8 cellular contexts compared by ENCODE assay signal in the genomic region with DNA sequence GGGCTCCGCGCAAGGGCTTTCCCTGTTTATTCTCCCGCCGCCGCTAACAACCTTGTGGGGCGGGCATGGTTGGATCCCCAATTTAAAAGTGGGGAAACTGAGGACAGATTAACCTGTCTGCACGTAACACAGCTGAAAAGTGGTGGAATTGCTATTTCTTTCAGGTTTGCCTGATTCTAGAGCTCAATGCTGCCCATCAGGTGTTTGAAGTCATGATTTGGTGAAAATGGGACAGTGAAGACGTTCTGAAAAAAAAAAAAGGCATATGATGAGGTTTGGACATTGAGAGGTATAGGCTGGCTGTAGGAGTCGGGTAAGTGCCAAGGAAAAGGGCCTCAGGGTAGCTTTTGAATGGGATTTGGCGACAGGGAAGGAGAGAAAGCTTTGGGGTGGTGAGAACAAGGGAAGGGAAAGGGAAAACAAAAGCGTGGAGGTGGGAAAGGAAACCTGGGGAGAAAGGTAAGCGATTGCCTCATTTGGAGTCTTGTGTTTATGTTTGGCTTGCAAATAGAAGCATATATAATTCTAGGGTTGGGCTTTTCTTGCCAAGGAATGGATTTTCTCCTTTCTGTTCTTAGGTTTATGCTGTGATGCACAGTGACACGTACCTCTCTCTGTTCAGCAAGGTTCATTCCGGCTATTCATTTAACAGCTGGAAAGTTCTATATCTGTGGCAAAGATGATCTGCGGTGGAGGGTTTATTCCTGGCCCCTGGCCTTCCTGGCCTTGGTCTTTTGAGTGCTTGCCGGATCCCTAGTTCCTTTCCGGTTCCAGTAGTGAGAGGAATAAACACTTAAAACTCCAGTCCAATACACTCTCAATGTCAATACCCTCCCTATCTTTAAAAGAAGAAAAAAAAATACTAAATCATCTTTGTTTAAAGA. TPM values are rescaled to one million over a fixed set of nuclear protein-coding genes. Genes with fewer than 3 reads are reported as not detected.
DNase-seq lines count a peak whose midpoint lies in the region; ATAC-seq and TF ChIP-seq lines count a peak whose summit lies in the region.

No MANE protein-coding gene starts in this region.

- H3K36me3 ChIP-seq in smooth muscle cell (ENCODE audit: low read depth) = no peaks in the 10 kb centered on the region

- no peaks in the 10 kb centered on the region for H3K27me3 ChIP-seq in smooth muscle cell (ENCODE audit: low read depth)

- H3K27ac Mint-ChIP-seq in T-helper 17 cell (peak overlapping the region; percentile 98), glutamatergic neuron (ENCODE audit: unreplicated experiment) (peak overlapping the region; percentile 85)

- no peaks in the 10 kb centered on the region for H3K27me3 Mint-ChIP-seq in T-helper 17 cell
- H3K27me3 Mint-ChIP-seq in glutamatergic neuron (ENCODE audit: unreplicated experiment) = peaks cover 10% of the 10 kb centered on the region

- peak overlapping the region; percentile 56 for H2AFZ ChIP-seq in smooth muscle cell (ENCODE audit: low read depth)

- peaks cover 30% of the 10 kb centered on the region for H3K4me1 ChIP-seq in smooth muscle cell (ENCODE audit: low read depth)

- H3K9me3 ChIP-seq in T-helper 17 cell (ENCODE audit: control insufficient read depth, low read length, poor library complexity, severe bottlenecking) (no peaks in the 10 kb centered on the region), smooth muscle cell (replicated peaks; ENCODE audit: low read depth) (no peaks in the 10 kb centered on the region)

- H3K27ac ChIP-seq in smooth muscle cell (ENCODE audit: low read depth) = peak overlapping the region; percentile 63

- H3K9me3 Mint-ChIP-seq in glutamatergic neuron (ENCODE audit: unreplicated experiment) = peaks cover 17% of the 10 kb centered on the region

- DNase-seq in NCI-H748 (lab: John Stamatoyannopoulos, UW; ENCODE audit: unreplicated experiment) (peak; percentile 34), NCI-H748 treated with DMSO at 0.1 percent for 48 hours (lab: John Stamatoyannopoulos, UW) (no peak), T-helper 17 cell (no peak), glutamatergic neuron (no peak), smooth muscle cell (lab: John Stamatoyannopoulos, UW; ENCODE audit: unreplicated experiment) (no peak)

- H3K4me3 ChIP-seq in smooth muscle cell = peak overlapping the region; percentile 79

- H4K20me1 ChIP-seq in smooth muscle cell (ENCODE audit: low read depth) = peaks cover 17% of the 10 kb centered on the region

- peak overlapping the region; percentile 99 for H3K4me2 ChIP-seq in smooth muscle cell

- peak overlapping the region; percentile 72 for H3K9ac ChIP-seq in smooth muscle cell (ENCODE audit: low read depth)

- no peak for ATAC-seq in T-helper 17 cell
- ATAC-seq in GM18519 (IDR thresholded peaks at IDR 0.05; ENCODE audit: low FRiP score, unreplicated experiment) = no peak
- ATAC-seq in GM18873 (IDR thresholded peaks at IDR 0.05; ENCODE audit: low FRiP score, unreplicated experiment) = no peak
- ATAC-seq in HG03432 (IDR thresholded peaks at IDR 0.05; ENCODE audit: unreplicated experiment) = no peak

- H3F3A ChIP-seq in smooth muscle cell (ENCODE audit: low read depth) = peaks cover 10% of the 10 kb centered on the region

- H3K36me3 Mint-ChIP-seq in T-helper 17 cell (ENCODE audit: low read depth) = peaks cover 12% of the 10 kb centered on the region
- no peaks in the 10 kb centered on the region for H3K36me3 Mint-ChIP-seq in glutamatergic neuron (ENCODE audit: unreplicated experiment)

- 5% methylated on average over 17 of the region's 17 CpGs for WGBS in smooth muscle cell (ENCODE audit: low lambda C conversion rate)

- TF ChIP-seq CTCF in glutamatergic neuron (IDR thresholded peaks at IDR 0.05; ENCODE audit: partially characterized antibody, unreplicated experiment) (no peak), smooth muscle cell (IDR thresholded peaks at IDR 0.05; ENCODE audit: borderline replicate concordance, insufficient read depth, poor library complexity, severe bottlenecking) (no peak)

- H3K4me3 Mint-ChIP-seq in T-helper 17 cell (peak overlapping the region; percentile 98), glutamatergic neuron (ENCODE audit: unreplicated experiment) (peak overlapping the region; percentile 97)

- H3K4me1 Mint-ChIP-seq in T-helper 17 cell = peaks cover 47% of the 10 kb centered on the region
- H3K4me1 Mint-ChIP-seq in glutamatergic neuron (ENCODE audit: low read depth, unreplicated experiment) = peaks cover 40% of the 10 kb centered on the region

- peaks cover 22% of the 10 kb centered on the region for H3K79me2 ChIP-seq in smooth muscle cell (ENCODE audit: low read depth)

RNA-seq across cellular contexts. Expression of a gene that starts 2.4 kb away (rescaled TPM):
- total RNA-seq in T-helper 17 cell = 10 to 100 TPM; 70.1 to 73.4 TPM
- 28.2 TPM for total RNA-seq in glutamatergic neuron (ENCODE audit: unreplicated experiment)
- total RNA-seq in smooth muscle cell = 69.0 and 77.1 TPM in 2 replicates
- 31.0 and 31.3 TPM in 2 replicates for polyA plus RNA-seq in smooth muscle cell
